In the genomic region with DNA sequence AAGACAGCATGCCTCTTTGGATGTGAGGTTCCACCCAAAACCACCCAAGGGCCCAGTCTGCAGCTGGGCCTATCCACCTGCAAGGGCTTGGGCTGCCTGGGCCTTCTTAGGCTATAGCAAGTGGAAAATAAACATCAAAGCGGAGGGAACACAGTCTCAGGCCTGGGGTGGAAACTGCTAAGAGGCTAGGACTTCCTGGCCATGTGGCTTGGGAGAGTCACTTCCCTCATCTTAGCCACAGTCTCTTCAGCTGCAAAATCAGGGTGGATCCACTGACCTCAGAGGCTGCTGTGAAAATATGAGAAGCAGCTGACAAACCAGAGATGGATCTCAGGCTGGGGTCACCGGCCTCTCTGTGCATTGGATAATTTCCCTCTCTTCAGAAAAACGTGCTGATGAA, we compare ENCODE assay signal across 15 cellular contexts. TPM values are rescaled to one million over a fixed set of nuclear protein-coding genes. Genes with fewer than 3 reads are reported as not detected.
DNase-seq lines count a peak whose midpoint lies in the region; ATAC-seq and TF ChIP-seq lines count a peak whose summit lies in the region.
"Had no signal": no experiment of that assay in that cellular context is flagged by ENCODE, and none has a peak within 500 bp of the region (broad histone marks: within the 10 kb centered on the region; RNA-seq: fewer than 3 reads in every experiment).

No MANE protein-coding gene starts in this region.

- no peak overlapping the region for H3K4me3 Mint-ChIP-seq in activated naive CD8-positive, alpha-beta T cell treated with anti-CD3 and anti-CD28 coated beads for 36 hours

- DNase-seq in NOMO-1 (lab: John Stamatoyannopoulos, UW; ENCODE audit: unreplicated experiment in 2 of 2), result peak; percentile 10 to 62
- DNase-seq in NOMO-1 treated with dmso at 0.1 percent for 144 hours (lab: John Stamatoyannopoulos, UW; ENCODE audit: unreplicated experiment), result no peak
- DNase-seq in MV-4-11 (lab: John Stamatoyannopoulos, UW), result peak; percentile 87
- peak; percentile 11 for DNase-seq in activated naive CD8-positive, alpha-beta T cell treated with anti-CD3 and anti-CD28 coated beads for 36 hours
- DNase-seq in pons (ENCODE audit: low spot score), result peak; percentile 37
- DNase-seq in D341Med (ENCODE audit: low spot score), result no peak
- no peak for DNase-seq in MG63
- DNase-seq: 8988T, esophagus squamous epithelium, sigmoid colon had no signal

- H3K36me3 ChIP-seq in MG63, result peaks cover 4% of the 10 kb centered on the region; the same call in 1 of the 2 replicates
- H3K36me3 ChIP-seq: HAP-1 had no signal

- H3K4me1 Mint-ChIP-seq in activated naive CD8-positive, alpha-beta T cell treated with anti-CD3 and anti-CD28 coated beads for 36 hours, result peaks cover 38% of the 10 kb centered on the region

- H3K27ac Mint-ChIP-seq in activated naive CD8-positive, alpha-beta T cell treated with anti-CD3 and anti-CD28 coated beads for 36 hours, result peak overlapping the region; percentile 76

- H3K27me3 ChIP-seq in MG63, result no peaks in the 10 kb centered on the region
- H3K27me3 ChIP-seq: esophagus squamous epithelium, sigmoid colon, tibial nerve had no signal

- no peaks in the 10 kb centered on the region for H3K9me3 ChIP-seq in MG63
- H3K9me3 ChIP-seq: esophagus squamous epithelium, HAP-1, sigmoid colon, tibial nerve had no signal

- peaks cover 32% of the 10 kb centered on the region for H3K36me3 Mint-ChIP-seq in activated naive CD8-positive, alpha-beta T cell treated with anti-CD3 and anti-CD28 coated beads for 36 hours

- no peaks in the 10 kb centered on the region for H3K27me3 Mint-ChIP-seq in activated naive CD8-positive, alpha-beta T cell treated with anti-CD3 and anti-CD28 coated beads for 36 hours

- H3K9me3 Mint-ChIP-seq in activated naive CD8-positive, alpha-beta T cell treated with anti-CD3 and anti-CD28 coated beads for 36 hours, result peaks cover 3% of the 10 kb centered on the region

- ATAC-seq in SK-N-SH treated with all-trans-retinoic acid at 6 μM for 48 hours, result no peak
- ATAC-seq: GM12878, K562 had no signal

- H3K4me3 ChIP-seq in MG63, result no peak overlapping the region
- H3K4me3 ChIP-seq: esophagus squamous epithelium, GM12878, HAP-1, K562, sigmoid colon, tibial nerve had no signal

TF ChIP-seq in SK-N-SH treated with all-trans-retinoic acid at 6 μM for 48 hours, 23 proteins besides CTCF, POLR2A, EP300 and RAD21 (continues in another document):
- no peak for TF ChIP-seq TCF4 (CRISPR knock-in tag; IDR thresholded peaks at IDR 0.05; ENCODE audit: borderline replicate concordance)
- TF ChIP-seq, protein P1, sequence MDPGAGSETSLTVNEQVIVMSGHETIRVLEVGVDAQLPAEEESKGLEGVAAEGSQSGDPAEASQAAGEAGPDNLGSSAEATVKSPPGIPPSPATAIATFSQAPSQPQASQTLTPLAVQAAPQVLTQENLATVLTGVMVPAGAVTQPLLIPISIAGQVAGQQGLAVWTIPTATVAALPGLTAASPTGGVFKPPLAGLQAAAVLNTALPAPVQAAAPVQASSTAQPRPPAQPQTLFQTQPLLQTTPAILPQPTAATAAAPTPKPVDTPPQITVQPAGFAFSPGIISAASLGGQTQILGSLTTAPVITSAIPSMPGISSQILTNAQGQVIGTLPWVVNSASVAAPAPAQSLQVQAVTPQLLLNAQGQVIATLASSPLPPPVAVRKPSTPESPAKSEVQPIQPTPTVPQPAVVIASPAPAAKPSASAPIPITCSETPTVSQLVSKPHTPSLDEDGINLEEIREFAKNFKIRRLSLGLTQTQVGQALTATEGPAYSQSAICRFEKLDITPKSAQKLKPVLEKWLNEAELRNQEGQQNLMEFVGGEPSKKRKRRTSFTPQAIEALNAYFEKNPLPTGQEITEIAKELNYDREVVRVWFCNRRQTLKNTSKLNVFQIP (CRISPR knock-in tag; IDR thresholded peaks at IDR 0.05; ENCODE audit: borderline replicate concordance, low read depth), result no peak
- TF ChIP-seq, protein P2, sequence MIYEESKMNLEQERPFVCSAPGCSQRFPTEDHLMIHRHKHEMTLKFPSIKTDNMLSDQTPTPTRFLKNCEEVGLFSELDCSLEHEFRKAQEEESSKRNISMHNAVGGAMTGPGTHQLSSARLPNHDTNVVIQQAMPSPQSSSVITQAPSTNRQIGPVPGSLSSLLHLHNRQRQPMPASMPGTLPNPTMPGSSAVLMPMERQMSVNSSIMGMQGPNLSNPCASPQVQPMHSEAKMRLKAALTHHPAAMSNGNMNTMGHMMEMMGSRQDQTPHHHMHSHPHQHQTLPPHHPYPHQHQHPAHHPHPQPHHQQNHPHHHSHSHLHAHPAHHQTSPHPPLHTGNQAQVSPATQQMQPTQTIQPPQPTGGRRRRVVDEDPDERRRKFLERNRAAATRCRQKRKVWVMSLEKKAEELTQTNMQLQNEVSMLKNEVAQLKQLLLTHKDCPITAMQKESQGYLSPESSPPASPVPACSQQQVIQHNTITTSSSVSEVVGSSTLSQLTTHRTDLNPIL (CRISPR knock-in tag; IDR thresholded peaks at IDR 0.05; ENCODE audit: low read depth), result no peak
- TF ChIP-seq TOX (CRISPR knock-in tag; IDR thresholded peaks at IDR 0.05; ENCODE audit: borderline replicate concordance), result no peak
- no peak for TF ChIP-seq PPARA (CRISPR knock-in tag; IDR thresholded peaks at IDR 0.05; ENCODE audit: borderline replicate concordance)
- TF ChIP-seq RARB (CRISPR knock-in tag; IDR thresholded peaks at IDR 0.05), result no peak
- no peak for TF ChIP-seq ZC3H10 (CRISPR knock-in tag; IDR thresholded peaks at IDR 0.05)
- no peak for TF ChIP-seq ZNF565 (CRISPR knock-in tag; conservative IDR thresholded peaks at IDR 0.05; ENCODE audit: low read depth)
- no peak for TF ChIP-seq ZFP3 (CRISPR knock-in tag; IDR thresholded peaks at IDR 0.05)
- no peak for TF ChIP-seq ZFP30 (CRISPR knock-in tag; IDR thresholded peaks at IDR 0.05)
- TF ChIP-seq BACH2 (CRISPR knock-in tag; IDR thresholded peaks at IDR 0.05; ENCODE audit: borderline replicate concordance), result no peak
- no peak for TF ChIP-seq ZNF8 (CRISPR knock-in tag; IDR thresholded peaks at IDR 0.05)
- no peak for TF ChIP-seq GLIS3 (CRISPR knock-in tag; IDR thresholded peaks at IDR 0.05)
- TF ChIP-seq ZNF70 (CRISPR knock-in tag; IDR thresholded peaks at IDR 0.05), result no peak
- TF ChIP-seq, protein P3, sequence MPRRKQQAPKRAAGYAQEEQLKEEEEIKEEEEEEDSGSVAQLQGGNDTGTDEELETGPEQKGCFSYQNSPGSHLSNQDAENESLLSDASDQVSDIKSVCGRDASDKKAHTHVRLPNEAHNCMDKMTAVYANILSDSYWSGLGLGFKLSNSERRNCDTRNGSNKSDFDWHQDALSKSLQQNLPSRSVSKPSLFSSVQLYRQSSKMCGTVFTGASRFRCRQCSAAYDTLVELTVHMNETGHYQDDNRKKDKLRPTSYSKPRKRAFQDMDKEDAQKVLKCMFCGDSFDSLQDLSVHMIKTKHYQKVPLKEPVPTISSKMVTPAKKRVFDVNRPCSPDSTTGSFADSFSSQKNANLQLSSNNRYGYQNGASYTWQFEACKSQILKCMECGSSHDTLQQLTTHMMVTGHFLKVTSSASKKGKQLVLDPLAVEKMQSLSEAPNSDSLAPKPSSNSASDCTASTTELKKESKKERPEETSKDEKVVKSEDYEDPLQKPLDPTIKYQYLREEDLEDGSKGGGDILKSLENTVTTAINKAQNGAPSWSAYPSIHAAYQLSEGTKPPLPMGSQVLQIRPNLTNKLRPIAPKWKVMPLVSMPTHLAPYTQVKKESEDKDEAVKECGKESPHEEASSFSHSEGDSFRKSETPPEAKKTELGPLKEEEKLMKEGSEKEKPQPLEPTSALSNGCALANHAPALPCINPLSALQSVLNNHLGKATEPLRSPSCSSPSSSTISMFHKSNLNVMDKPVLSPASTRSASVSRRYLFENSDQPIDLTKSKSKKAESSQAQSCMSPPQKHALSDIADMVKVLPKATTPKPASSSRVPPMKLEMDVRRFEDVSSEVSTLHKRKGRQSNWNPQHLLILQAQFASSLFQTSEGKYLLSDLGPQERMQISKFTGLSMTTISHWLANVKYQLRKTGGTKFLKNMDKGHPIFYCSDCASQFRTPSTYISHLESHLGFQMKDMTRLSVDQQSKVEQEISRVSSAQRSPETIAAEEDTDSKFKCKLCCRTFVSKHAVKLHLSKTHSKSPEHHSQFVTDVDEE (CRISPR knock-in tag; IDR thresholded peaks at IDR 0.05), result no peak
- TF ChIP-seq, protein P4, sequence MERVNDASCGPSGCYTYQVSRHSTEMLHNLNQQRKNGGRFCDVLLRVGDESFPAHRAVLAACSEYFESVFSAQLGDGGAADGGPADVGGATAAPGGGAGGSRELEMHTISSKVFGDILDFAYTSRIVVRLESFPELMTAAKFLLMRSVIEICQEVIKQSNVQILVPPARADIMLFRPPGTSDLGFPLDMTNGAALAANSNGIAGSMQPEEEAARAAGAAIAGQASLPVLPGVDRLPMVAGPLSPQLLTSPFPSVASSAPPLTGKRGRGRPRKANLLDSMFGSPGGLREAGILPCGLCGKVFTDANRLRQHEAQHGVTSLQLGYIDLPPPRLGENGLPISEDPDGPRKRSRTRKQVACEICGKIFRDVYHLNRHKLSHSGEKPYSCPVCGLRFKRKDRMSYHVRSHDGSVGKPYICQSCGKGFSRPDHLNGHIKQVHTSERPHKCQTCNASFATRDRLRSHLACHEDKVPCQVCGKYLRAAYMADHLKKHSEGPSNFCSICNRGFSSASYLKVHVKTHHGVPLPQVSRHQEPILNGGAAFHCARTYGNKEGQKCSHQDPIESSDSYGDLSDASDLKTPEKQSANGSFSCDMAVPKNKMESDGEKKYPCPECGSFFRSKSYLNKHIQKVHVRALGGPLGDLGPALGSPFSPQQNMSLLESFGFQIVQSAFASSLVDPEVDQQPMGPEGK (CRISPR knock-in tag; IDR thresholded peaks at IDR 0.05; ENCODE audit: borderline replicate concordance), result no peak
- no peak for TF ChIP-seq ISL1 (CRISPR knock-in tag; IDR thresholded peaks at IDR 0.05)

RNA-seq across cellular contexts. Expression of a gene that starts 30.6 kb away (rescaled TPM):
- total RNA-seq in activated naive CD8-positive, alpha-beta T cell treated with anti-CD3 and anti-CD28 coated beads for 36 hours, result 10 to 100 TPM; 45.9 to 50.1 TPM
- 37.6 and 51.1 TPM in 2 replicates for total RNA-seq in MG63 (2014; rRNA removed; shearing (Covaris generic); ENCODE audit: low replicate concordance)

RNA-seq across cellular contexts. Expression of a gene that starts 47.1 kb away (rescaled TPM):
- total RNA-seq in activated naive CD8-positive, alpha-beta T cell treated with anti-CD3 and anti-CD28 coated beads for 36 hours, result 10 to 100 TPM; 32.1 to 35.0 TPM
- 21.1 and 37.1 TPM in 2 replicates for total RNA-seq in MG63 (2014; rRNA removed; shearing (Covaris generic); ENCODE audit: low replicate concordance)

RNA-seq across cellular contexts. Expression of a gene that starts 59.2 kb away (rescaled TPM):
- total RNA-seq in activated naive CD8-positive, alpha-beta T cell treated with anti-CD3 and anti-CD28 coated beads for 36 hours, result 10 to 100 TPM; 34.5 to 36.6 TPM
- total RNA-seq in MG63 (2014; rRNA removed; shearing (Covaris generic); ENCODE audit: low replicate concordance), result 18.6 and 30.6 TPM in 2 replicates

RNA-seq across cellular contexts. Expression of a gene that starts 59.2 kb away (rescaled TPM):
- 10 to 100 TPM; 46.9 to 51.3 TPM for total RNA-seq in activated naive CD8-positive, alpha-beta T cell treated with anti-CD3 and anti-CD28 coated beads for 36 hours
- 13.0 and 13.9 TPM in 2 replicates for total RNA-seq in MG63 (2014; rRNA removed; shearing (Covaris generic); ENCODE audit: low replicate concordance)

Comparison
In these comparisons a context has a peak if more than half of its experiments do, and no peak if none do; other contexts are left out.
1. DNase-seq: peak in NOMO-1 (2 of 2), MV-4-11 (single experiment), activated naive CD8-positive, alpha-beta T cell treated with anti-CD3 and anti-CD28 coated beads for 36 hours (single experiment) and pons (single experiment); none in NOMO-1 treated with dmso at 0.1 percent for 144 hours (single experiment), D341Med (single experiment) and MG63 (single experiment).